ENCODE assay signal across 8 cellular contexts in genomic region chr11:33160587-33160986, GRCh38. TPM values are rescaled to one million over a fixed set of nuclear protein-coding genes. Genes with fewer than 3 reads are reported as not detected.
A peak's percentile ranks its signal among the peaks of the same experiment; 100 is the strongest.
DNase-seq lines count a peak whose midpoint lies in the region; ATAC-seq and TF ChIP-seq lines count a peak whose summit lies in the region.

No MANE protein-coding gene starts in this region.

- TF ChIP-seq CTCF in chondrocyte (IDR thresholded peaks at IDR 0.05): no peak

- DNase-seq in Jurkat, Clone E6-1 (ENCODE audit: low read depth, low spot score): no peak
- DNase-seq in chondrocyte (ENCODE audit: low spot score) (no peak), inferior parietal cortex (ENCODE audit: extremely low spot score) (no peak), NCI-H1694 treated with DMSO at 0.1 percent for 48 hours (lab: John Stamatoyannopoulos, UW) (no peak)

- H3K4me3 ChIP-seq in ACC112 (ENCODE audit: low read depth, low read length): peak overlapping the region; percentile 97
- H3K4me3 ChIP-seq in Jurkat, Clone E6-1 (ENCODE audit: low read length): peak overlapping the region; percentile 69
- H3K4me3 ChIP-seq in muscle layer of duodenum (ENCODE audit: low read depth in 1 of 2, low read length in 2 of 2): peak overlapping the region; percentile 96

- H3K27ac ChIP-seq in ACC112 (ENCODE audit: low read depth, low read length): peak overlapping the region; percentile 57
- H3K27ac ChIP-seq in muscle layer of duodenum (ENCODE audit: low read length): peak overlapping the region; percentile 94

- ATAC-seq in GM19467 (IDR thresholded peaks at IDR 0.05; ENCODE audit: unreplicated experiment) (no peak), GM21619 (IDR thresholded peaks at IDR 0.05; ENCODE audit: unreplicated experiment) (no peak)

- no peaks in the 10 kb centered on the region for H3K9me3 Mint-ChIP-seq in chondrocyte (ENCODE audit: low read depth)

- H3K4me1 Mint-ChIP-seq in chondrocyte (ENCODE audit: low read depth): peaks cover 52% of the 10 kb centered on the region

- peaks cover 79% of the 10 kb centered on the region for H3K79me2 ChIP-seq in ACC112 (ENCODE audit: control insufficient read depth, insufficient read depth, low read length, unreplicated experiment)

- H3K27me3 ChIP-seq in ACC112 (ENCODE audit: insufficient read depth, low read length) (no peaks in the 10 kb centered on the region), muscle layer of duodenum (ENCODE audit: low read depth, low read length) (no peaks in the 10 kb centered on the region)

- H3K9me3 ChIP-seq in muscle layer of duodenum (ENCODE audit: control insufficient read depth in 1 of 2, low read length in 2 of 2): no peaks in the 10 kb centered on the region

- H3K36me3 ChIP-seq in ACC112 (ENCODE audit: insufficient read depth, low read length) (peaks cover 11% of the 10 kb centered on the region), muscle layer of duodenum (ENCODE audit: control insufficient read depth in 1 of 2, insufficient read depth in 2 of 2, low read length in 2 of 2) (no peaks in the 10 kb centered on the region)

- H3K36me3 Mint-ChIP-seq in chondrocyte (ENCODE audit: low read depth): peaks cover 3% of the 10 kb centered on the region

- no peaks in the 10 kb centered on the region for H3K27me3 Mint-ChIP-seq in chondrocyte (ENCODE audit: low read depth)

- H3K27ac Mint-ChIP-seq in chondrocyte (ENCODE audit: unreplicated experiment): peak overlapping the region; percentile 100

- peak overlapping the region; percentile 97 for H3K4me3 Mint-ChIP-seq in chondrocyte (ENCODE audit: unreplicated experiment)

- H3K4me1 ChIP-seq in ACC112 (ENCODE audit: control insufficient read depth, insufficient read depth, low read length, unreplicated experiment) (peaks cover 22% of the 10 kb centered on the region), muscle layer of duodenum (ENCODE audit: control insufficient read depth in 1 of 2, insufficient read depth in 2 of 2, low read length in 2 of 2) (peaks cover 7 to 25% of the 10 kb centered on the region in 2 donors)

- H2AFZ ChIP-seq in ACC112 (ENCODE audit: low read length, unreplicated experiment): no peak overlapping the region

RNA-seq across cellular contexts. Expression of gene CSTF3, which starts 0.7 kb away (rescaled TPM):
- polyA plus RNA-seq in Jurkat, Clone E6-1 (2012; ENCODE audit: insufficient read depth, insufficient read length): 52.9 TPM
- 17.9 to 37.9 TPM (median 20.2 TPM) in 3 replicates for total RNA-seq in chondrocyte
